In the genomic region with DNA sequence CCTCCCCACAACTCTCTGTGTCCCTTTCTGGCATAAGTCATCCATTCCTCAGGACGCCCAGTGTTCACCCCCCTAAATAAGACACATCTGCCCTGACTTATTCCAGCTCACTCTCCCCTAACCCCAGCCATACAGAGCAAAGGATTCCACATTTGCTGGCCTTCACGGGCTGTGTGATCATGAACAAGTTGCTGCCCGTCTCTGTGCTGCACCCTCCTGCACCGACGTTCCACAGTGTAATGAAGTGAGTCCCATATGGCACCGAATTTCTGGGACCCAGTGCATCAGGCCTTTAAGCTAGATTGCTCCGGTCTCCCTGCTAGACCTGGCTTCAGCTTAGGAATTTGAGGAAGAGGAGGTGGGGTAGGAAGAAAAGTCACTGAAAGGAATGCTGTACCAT, we compare ENCODE assay signal across 17 cellular contexts. TPM values are rescaled to one million over a fixed set of nuclear protein-coding genes. Genes with fewer than 3 reads are reported as not detected.
A peak's percentile ranks its signal among the peaks of the same experiment; 100 is the strongest.
DNase-seq lines count a peak whose midpoint lies in the region; ATAC-seq, FAIRE-seq and TF ChIP-seq lines count a peak whose summit lies in the region.
"Had no signal": no experiment of that assay in that cellular context is flagged by ENCODE, and none has a peak within 500 bp of the region (broad histone marks: within the 10 kb centered on the region; RNA-seq: fewer than 3 reads in every experiment).

No MANE protein-coding gene starts in this region.

- no peak for TF ChIP-seq POLR2A in HepG2 (IDR thresholded peaks at IDR 0.05; ENCODE audit: insufficient read depth in 1 of 2, low read depth in 2 of 2, low read length in 2 of 2)
- no peak for TF ChIP-seq POLR2A in right lobe of liver (IDR thresholded peaks at IDR 0.05)

- peak overlapping the region; percentile 55 for H3K27ac Mint-ChIP-seq in dendritic cell treated with granulocyte-macrophage colony-stimulating factor and Interleukin-4, amounts not matched to agents 40 ng/mL and 50 ng/mL, for 4 days
- H3K27ac Mint-ChIP-seq: B cell; CD8-positive, alpha-beta T cell; GM23338 had no signal

- H3K27me3 ChIP-seq in HepG2 (ENCODE audit: control insufficient read depth in 1 of 2, insufficient read depth in 2 of 2, low read length in 2 of 2) (peaks cover 8 to 31% of the 10 kb centered on the region in 2 experiments; a peak in 3 of 5 replicates), right lobe of liver (no peaks in the 10 kb centered on the region), osteoblast (ENCODE audit: insufficient read depth, low read length) (no peaks in the 10 kb centered on the region)
- H3K27me3 ChIP-seq: BLaER1 treated with 17β-estradiol and CSF1 and Interleukin-3, amounts not matched to agents 10 nM and 100 nM had no signal

- peaks cover 13% of the 10 kb centered on the region for H3K27me3 Mint-ChIP-seq in dendritic cell treated with granulocyte-macrophage colony-stimulating factor and Interleukin-4, amounts not matched to agents 40 ng/mL and 50 ng/mL, for 4 days

- H4K20me1 ChIP-seq in HepG2 (ENCODE audit: insufficient read depth, low read length) (no peaks in the 10 kb centered on the region), osteoblast (ENCODE audit: insufficient read depth, low read length) (no peaks in the 10 kb centered on the region)
- H4K20me1 ChIP-seq: BLaER1 treated with 17β-estradiol and CSF1 and Interleukin-3, amounts not matched to agents 10 nM and 100 nM had no signal

- DNase-seq in HepG2 (ENCODE audit: low spot score), result no peak
- DNase-seq in right lobe of liver, result no peak
- peak; percentile 3 for DNase-seq in osteoblast (ENCODE audit: insufficient read length, low spot score, missing footprints)
- DNase-seq in NAMALWA (ENCODE audit: low spot score), result no peak
- DNase-seq in nucleus accumbens (lab: John Stamatoyannopoulos, UW), result no peak
- DNase-seq: Calu3; CD8-positive, alpha-beta T cell; DMS79 treated with DMSO at 0.1 percent for 48 hours; GF-D8; HCEC 1CT had no signal

- 15% methylated on average over 4 of the region's 7 CpGs for WGBS in HepG2 (ENCODE audit: low lambda C conversion rate)
- 88% methylated on average over 7 of the region's 7 CpGs for WGBS in right lobe of liver (ENCODE audit: insufficient coverage, low coverage, low lambda C conversion rate, missing lambda C conversion rate)

- H3K4me1 Mint-ChIP-seq in dendritic cell treated with granulocyte-macrophage colony-stimulating factor and Interleukin-4, amounts not matched to agents 40 ng/mL and 50 ng/mL, for 4 days (ENCODE audit: low read depth), result peaks cover 61% of the 10 kb centered on the region
- H3K4me1 Mint-ChIP-seq: B cell, GM23338 had no signal

- ATAC-seq in HepG2 (no peak), right lobe of liver (no peak)
- ATAC-seq: CD8-positive, alpha-beta T cell; GM23338 had no signal

- no peak for FAIRE-seq in HepG2 (lab: Jason Lieb, UNC)
- FAIRE-seq: H54, HTR-8/SVneo had no signal

- CTCF ChIA-PET in HepG2 (lab: Yijun Ruan, JAX; ENCODE audit: low intra/inter-chr PET ratio, low total read pairs), result no interaction called here

- POLR2A ChIA-PET in HepG2 (lab: Yijun Ruan, JAX), result no interaction called here

- H3K27ac ChIP-seq in HepG2 (ENCODE audit: extremely low read length, insufficient read depth, low read length) (no peak overlapping the region), right lobe of liver (no peak overlapping the region), osteoblast (ENCODE audit: low read depth, low read length) (no peak overlapping the region)
- H3K27ac ChIP-seq: BLaER1 treated with 17β-estradiol and CSF1 and Interleukin-3, amounts not matched to agents 10 nM and 100 nM had no signal

- no peak for TF ChIP-seq EP300 in HepG2 (IDR thresholded peaks at IDR 0.05; ENCODE audit: low read depth in 2 of 2, low read length in 2 of 2)
- no peak for TF ChIP-seq EP300 in HepG2 (CRISPR knock-in tag; IDR thresholded peaks at IDR 0.05; ENCODE audit: borderline replicate concordance)

- no TSS peak for BruUV-seq in HepG2 (replicated peaks; lab: Mats Ljungman, UMichigan)

- H3K4me3 ChIP-seq in HepG2 (replicated peaks in 1 of 3; ENCODE audit: insufficient read depth in 1 of 3, low read depth in 2 of 3, low read length in 3 of 3) (no peak overlapping the region), right lobe of liver (no peak overlapping the region), osteoblast (ENCODE audit: insufficient read depth, low read length) (no peak overlapping the region)
- H3K4me3 ChIP-seq: BLaER1 treated with 17β-estradiol and CSF1 and Interleukin-3, amounts not matched to agents 10 nM and 100 nM; GM23338 had no signal

- no peak overlapping the region for H3K4me3 Mint-ChIP-seq in dendritic cell treated with granulocyte-macrophage colony-stimulating factor and Interleukin-4, amounts not matched to agents 40 ng/mL and 50 ng/mL, for 4 days
- H3K4me3 Mint-ChIP-seq: B cell; CD8-positive, alpha-beta T cell; GM23338 had no signal

- H2AFZ ChIP-seq in HepG2 (ENCODE audit: low read length) (no peak overlapping the region), osteoblast (ENCODE audit: low read length) (no peak overlapping the region)
- H2AFZ ChIP-seq: GM23338 had no signal

- H3K4me2 ChIP-seq in HepG2 (ENCODE audit: low read depth, low read length), result no peak overlapping the region
- H3K4me2 ChIP-seq in osteoblast (ENCODE audit: insufficient read depth, low read length), result no peak overlapping the region
- H3K4me2 ChIP-seq: BLaER1 treated with 17β-estradiol and CSF1 and Interleukin-3, amounts not matched to agents 10 nM and 100 nM; GM23338 had no signal

- TF ChIP-seq RAD21 in HepG2 (CRISPR knock-in tag; IDR thresholded peaks at IDR 0.05), result no peak

- H3K4me1 ChIP-seq in HepG2 (ENCODE audit: insufficient read depth, low read length) (no peaks in the 10 kb centered on the region), right lobe of liver (no peaks in the 10 kb centered on the region), osteoblast (ENCODE audit: insufficient read depth, low read length) (peaks cover 10% of the 10 kb centered on the region)

- no peaks in the 10 kb centered on the region for H3K79me2 ChIP-seq in HepG2 (ENCODE audit: insufficient read depth, low read length)
- H3K79me2 ChIP-seq in osteoblast (ENCODE audit: insufficient read depth, low read length), result no peaks in the 10 kb centered on the region

- H3K9me3 ChIP-seq in HepG2 (ENCODE audit: low read length), result no peaks in the 10 kb centered on the region
- H3K9me3 ChIP-seq in right lobe of liver, result no peaks in the 10 kb centered on the region
- H3K9me3 ChIP-seq in osteoblast (ENCODE audit: low read depth, low read length), result no peaks in the 10 kb centered on the region
- H3K9me3 ChIP-seq: BLaER1 treated with 17β-estradiol and CSF1 and Interleukin-3, amounts not matched to agents 10 nM and 100 nM had no signal

- intact Hi-C loops in HepG2 (cut with micrococcal nuclease; ENCODE audit: unreplicated experiment) (loop anchor here (5.0 kb wide), 1 partner anchor 1501 kb away; no protein-coding TSS in a partner anchor), right lobe of liver (cut with DNase I) (no loop called here)
- intact Hi-C loops in dendritic cell treated with granulocyte-macrophage colony-stimulating factor and Interleukin-4, amounts not matched to agents 40 ng/mL and 50 ng/mL, for 4 days (cut with micrococcal nuclease), result no loop called here

- in situ Hi-C loops in HepG2 (cut with HindIII; ENCODE audit: extremely low pct_ligation_motif_present, low pct_unique_long_range_greater_than_20kb), result no loop called here

- TF ChIP-seq CTCF in HepG2 (CRISPR knock-in tag; IDR thresholded peaks at IDR 0.05) (no peak), right lobe of liver (IDR thresholded peaks at IDR 0.05) (no peak), osteoblast (IDR thresholded peaks at IDR 0.05; ENCODE audit: extremely low read depth, low read depth, low read length) (no peak)

- H3K36me3 ChIP-seq in HepG2 (replicated peaks in 1 of 2; ENCODE audit: control insufficient read depth in 1 of 2, insufficient read depth in 2 of 2, low read length in 2 of 2) (no peaks in the 10 kb centered on the region), right lobe of liver (no peaks in the 10 kb centered on the region), osteoblast (ENCODE audit: insufficient read depth, low read length) (no peaks in the 10 kb centered on the region)
- H3K36me3 ChIP-seq: BLaER1 treated with 17β-estradiol and CSF1 and Interleukin-3, amounts not matched to agents 10 nM and 100 nM had no signal

- no peaks in the 10 kb centered on the region for H3K9me3 Mint-ChIP-seq in dendritic cell treated with granulocyte-macrophage colony-stimulating factor and Interleukin-4, amounts not matched to agents 40 ng/mL and 50 ng/mL, for 4 days
- H3K9me3 Mint-ChIP-seq: CD8-positive, alpha-beta T cell; GM23338 had no signal

- no peaks in the 10 kb centered on the region for H3K36me3 Mint-ChIP-seq in dendritic cell treated with granulocyte-macrophage colony-stimulating factor and Interleukin-4, amounts not matched to agents 40 ng/mL and 50 ng/mL, for 4 days (ENCODE audit: low read depth)
- H3K36me3 Mint-ChIP-seq: CD8-positive, alpha-beta T cell had no signal

- H3K9ac ChIP-seq in HepG2 (ENCODE audit: insufficient read depth, low read depth, low read length), result no peak overlapping the region
- H3K9ac ChIP-seq: BLaER1 treated with 17β-estradiol and CSF1 and Interleukin-3, amounts not matched to agents 10 nM and 100 nM had no signal

RNA-seq across cellular contexts. Expression of gene LRRC32, which starts 22.4 kb away (rescaled TPM):
- not detected in 2 replicates for total RNA-seq in HepG2 (2016; rRNA removed; fragmentation: Illumina TruSeq; extraction: Trizol)
- total RNA-seq in HepG2 (2016; cell fraction: cytosol; rRNA removed; fragmentation: Illumina TruSeq; extraction: Trizol; ENCODE audit: low read depth), result not detected in 2 replicates
- not detected in 2 replicates for total RNA-seq in HepG2 (2016; cell fraction: insoluble cytoplasmic fraction; rRNA removed; fragmentation: Illumina TruSeq; extraction: Trizol)
- not detected in 2 replicates for total RNA-seq in HepG2 (2016; cell fraction: membrane; rRNA removed; fragmentation: Illumina TruSeq; extraction: Trizol)
- not detected in 2 replicates for total RNA-seq in HepG2 (2016; cell fraction: nucleus; rRNA removed; fragmentation: Illumina TruSeq; extraction: Trizol)
- 0.07 and 0.12 TPM in 2 replicates for polyA plus RNA-seq in HepG2 (2011; rRNA removed)
- not detected in 2 replicates for polyA plus RNA-seq in HepG2 (2011; cell fraction: cytosol; rRNA removed)
- polyA plus RNA-seq in HepG2 (2011; cell fraction: nucleus; rRNA removed), result 0.03 TPM in 1 of 2 replicates, not detected in the other
- polyA plus RNA-seq in HepG2 (2012), result 0.07 TPM in 1 of 2 replicates, not detected in the other
- not detected in 2 replicates for polyA plus RNA-seq in HepG2 (2016; cell fraction: cytosol; fragmentation: Illumina TruSeq; extraction: Trizol; ENCODE audit: low read depth)
- not detected in 2 replicates for polyA plus RNA-seq in HepG2 (2016; cell fraction: insoluble cytoplasmic fraction; fragmentation: Illumina TruSeq; extraction: Trizol; ENCODE audit: low read depth)
- polyA plus RNA-seq in HepG2 (2016; cell fraction: membrane; fragmentation: Illumina TruSeq; extraction: Trizol; ENCODE audit: low read depth), result not detected in 2 replicates
- polyA plus RNA-seq in HepG2 (2016; cell fraction: nucleus; fragmentation: Illumina TruSeq; extraction: Trizol; ENCODE audit: insufficient read depth, low read depth), result not detected in 2 replicates
- polyA minus RNA-seq in HepG2 (2011; rRNA and poly(A)+ RNA removed; ENCODE audit: low replicate concordance), result 1.6 TPM in 1 of 2 replicates, not detected in the other
- not detected in 2 replicates for polyA minus RNA-seq in HepG2 (2011; cell fraction: cytosol; rRNA and poly(A)+ RNA removed)
- not detected in 2 replicates for polyA minus RNA-seq in HepG2 (2011; cell fraction: nucleus; rRNA and poly(A)+ RNA removed)
- 10 to 100 TPM in 4 of 6 experiments, 1 to 10 TPM in 2; 7.4 to 19.5 (median 14.5) TPM for total RNA-seq in right lobe of liver
- 37.6 and 41.3 TPM in 2 replicates for total RNA-seq in osteoblast
- total RNA-seq: A172, Calu3 had no signal

Comparison
In these comparisons a context has a peak if more than half of its experiments do, and no peak if none do; other contexts are left out.
1. RNA of gene LRRC32, which starts 22.4 kb away (total RNA-seq): 37.6 to 41.3 TPM in osteoblast and 7.4 to 19.5 TPM in right lobe of liver; not detected in HepG2; every median in the first group is over 4 times any median in the second.